In genomic region chr2:119247844-119248271, GRCh38 we compare ENCODE assay signal across 2 cellular contexts.
TF ChIP-seq lines count a peak whose summit lies in the region.

No MANE protein-coding gene starts in this region.

TF ChIP-seq in GM23338, 12 proteins besides CTCF, POLR2A, EP300 and RAD21 (continued from another document):
- TF ChIP-seq EZH2phosphoT487 (IDR thresholded peaks at IDR 0.05; ENCODE audit: unreplicated experiment) (no peak), NANOG (IDR thresholded peaks at IDR 0.05; ENCODE audit: borderline replicate concordance) (no peak), ZNF462 (CRISPR knock-in tag; IDR thresholded peaks at IDR 0.05) (no peak), EZH2 (IDR thresholded peaks at IDR 0.05; ENCODE audit: low read depth, unreplicated experiment) (no peak), CREB1 (CRISPR knock-in tag; IDR thresholded peaks at IDR 0.05; ENCODE audit: low read depth) (no peak), ZNF331 (CRISPR knock-in tag; IDR thresholded peaks at IDR 0.05; ENCODE audit: low read depth) (no peak), REST (IDR thresholded peaks at IDR 0.05; ENCODE audit: unreplicated experiment) (no peak), POLR2AphosphoS5 (IDR thresholded peaks at IDR 0.05; ENCODE audit: low read depth) (no peak)
- TF ChIP-seq, protein P1, sequence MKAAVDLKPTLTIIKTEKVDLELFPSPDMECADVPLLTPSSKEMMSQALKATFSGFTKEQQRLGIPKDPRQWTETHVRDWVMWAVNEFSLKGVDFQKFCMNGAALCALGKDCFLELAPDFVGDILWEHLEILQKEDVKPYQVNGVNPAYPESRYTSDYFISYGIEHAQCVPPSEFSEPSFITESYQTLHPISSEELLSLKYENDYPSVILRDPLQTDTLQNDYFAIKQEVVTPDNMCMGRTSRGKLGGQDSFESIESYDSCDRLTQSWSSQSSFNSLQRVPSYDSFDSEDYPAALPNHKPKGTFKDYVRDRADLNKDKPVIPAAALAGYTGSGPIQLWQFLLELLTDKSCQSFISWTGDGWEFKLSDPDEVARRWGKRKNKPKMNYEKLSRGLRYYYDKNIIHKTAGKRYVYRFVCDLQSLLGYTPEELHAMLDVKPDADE (IDR thresholded peaks at IDR 0.05) = no peak

TF ChIP-seq in IMR-90, 13 proteins besides CTCF, POLR2A, EP300 and RAD21 (continued from another document):
- TF ChIP-seq ELK1 (IDR thresholded peaks at IDR 0.05; ENCODE audit: borderline replicate concordance, low read depth, low read length) (no peak), CHD1 (IDR thresholded peaks at IDR 0.05; ENCODE audit: low read depth, low read length) (no peak), USF2 (IDR thresholded peaks at IDR 0.05; ENCODE audit: low read depth, low read length) (no peak), MAZ (IDR thresholded peaks at IDR 0.05; ENCODE audit: borderline replicate concordance, low read depth, low read length) (no peak), RCOR1 (IDR thresholded peaks at IDR 0.05; ENCODE audit: insufficient replicate concordance, low read length) (no peak)
